Comparison of ENCODE assay signal across 24 cellular contexts in the genomic region with DNA sequence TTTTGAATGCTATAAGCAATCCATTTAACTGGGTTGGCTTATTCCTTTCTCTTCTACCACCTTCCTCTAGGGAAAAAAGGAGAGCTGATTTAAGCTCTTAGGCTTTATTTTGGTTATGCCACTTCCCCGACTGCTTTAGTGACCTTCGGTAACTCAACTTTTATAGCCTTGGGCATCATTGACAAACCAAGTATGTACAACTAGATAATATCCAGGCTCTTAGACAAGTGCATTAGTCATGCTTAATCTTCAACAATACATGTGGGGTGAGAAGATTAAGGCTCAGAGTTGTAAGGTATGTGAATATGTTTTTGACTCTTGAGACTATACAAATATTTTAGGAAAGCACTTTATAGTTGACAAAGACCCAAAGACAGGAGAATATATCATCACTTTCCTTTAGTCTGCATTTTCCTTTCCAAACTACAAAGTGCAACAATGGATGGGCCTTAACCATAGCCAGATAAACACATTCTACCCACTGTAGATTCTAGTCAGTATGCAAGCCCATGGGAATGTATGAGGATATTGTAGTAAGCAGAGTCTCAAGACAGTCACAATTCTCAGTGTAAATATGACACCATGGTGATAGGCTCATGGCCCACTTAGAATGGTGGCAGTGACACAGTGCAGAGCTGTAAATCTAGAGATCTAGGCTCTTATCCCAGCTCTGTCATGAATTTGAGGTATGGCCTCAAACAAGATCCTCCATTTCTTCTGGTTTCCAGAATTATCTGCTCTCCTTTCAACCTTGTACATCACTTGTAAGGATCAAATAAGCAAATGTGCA.
"Had no signal": no experiment of that assay in that cellular context is flagged by ENCODE, and none has a peak within 500 bp of the region (broad histone marks: within the 10 kb centered on the region; RNA-seq: fewer than 3 reads in every experiment).

No MANE protein-coding gene starts in this region.

- DNase-seq: IMR-90, Karpas-422, KG1, MG63, NCI-H1092, NCI-H1105 treated with DMSO at 0.1 percent for 48 hours, NCI-H1417 treated with DMSO at 0.1 percent for 48 hours, NCI-H146, NCI-H1694 treated with DMSO at 0.1 percent for 48 hours, NCI-H1930, NCI-H2081, NCI-H2107, NCI-H226, NCI-H446, NCI-H510A, NCI-H524 treated with DMSO at 0.1 percent for 48 hours, NCI-H69, NCI-H774, PC-9, Peyer's patch, SHP77, SK-N-SH, SW 1271 had no signal

- H3K36me3 ChIP-seq: MG63, Peyer's patch had no signal

- H3K27me3 ChIP-seq: MG63, Peyer's patch had no signal

- ATAC-seq: HepG2 had no signal

- H3K4me1 ChIP-seq: Peyer's patch had no signal

- H3K27ac ChIP-seq: PC-9, Peyer's patch had no signal

- H3K4me3 ChIP-seq: MG63, PC-9, Peyer's patch had no signal

- H3K9me3 ChIP-seq: MG63, Peyer's patch, SK-N-SH had no signal
